18 cellular contexts compared by ENCODE assay signal in the genomic region with DNA sequence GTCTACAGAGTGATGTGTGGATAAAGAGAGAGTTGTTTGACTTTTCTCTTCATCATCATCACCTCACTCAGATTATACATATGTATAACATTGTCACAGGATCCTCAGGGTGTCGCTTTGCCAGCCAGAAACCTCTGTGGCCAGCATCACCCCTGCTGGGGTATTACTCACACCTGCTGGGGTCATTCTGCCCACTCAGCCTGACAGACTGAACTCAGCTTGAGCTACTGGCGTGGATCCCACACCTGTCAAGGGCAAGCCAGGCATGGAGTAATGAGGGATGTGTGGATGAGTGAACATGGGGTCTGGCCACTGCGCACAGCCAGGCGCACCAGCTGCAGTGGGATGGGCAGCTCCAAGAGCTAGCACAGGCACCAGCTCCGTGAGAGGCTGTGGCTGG.
"Had no signal": no experiment of that assay in that cellular context is flagged by ENCODE, and none has a peak within 500 bp of the region (broad histone marks: within the 10 kb centered on the region; RNA-seq: fewer than 3 reads in every experiment).

No MANE protein-coding gene starts in this region.

- DNase-seq: activated CD4-positive, alpha-beta T cell treated with anti-CD3 and anti-CD28 coated beads for 1 hour; activated CD4-positive, alpha-beta T cell treated with anti-CD3 and anti-CD28 coated beads, Interleukin-2, amount 50 U/mL, for 4 hours; activated effector memory CD4-positive, alpha-beta T cell treated with anti-CD3 and anti-CD28 coated beads, Interleukin-2, amount 50 U/mL, for 16 hours; activated naive CD4-positive, alpha-beta T cell treated with anti-CD3 and anti-CD28 coated beads, Interleukin-2, amount 50 U/mL, for 16 hours; activated T-cell treated with anti-CD3 and anti-CD28 coated beads, Interleukin-2, amount 50 U/mL, for 72 hours; aorta; cerebellar nuclear complex; effector CD4-positive, alpha-beta T cell; gastrocnemius medialis; heart left ventricle; kidney glomerular epithelial cell; left ventricle myocardium superior; nephron progenitor cell; retina; stimulated activated CD4-positive, alpha-beta T cell treated with anti-CD3 and anti-CD28 coated beads, Interleukin-1b, Interleukin-23, amount 100 ng/mL, for 48 hours; stimulated activated CD8-positive, alpha-beta memory T cell treated with anti-CD3 and anti-CD28 coated beads, Interleukin-4, amount 100 ng/mL, for 48 hours; T-helper 2 cell; WERI-Rb-1 had no signal

- ATAC-seq: activated T-cell treated with anti-CD3 and anti-CD28 coated beads, Interleukin-2, amount 50 U/mL, for 72 hours; gastrocnemius medialis; left ventricle myocardium superior had no signal
